Comparison of ENCODE assay signal across 14 cellular contexts in genomic region chr2:22626621-22627020, GRCh38.
A peak's percentile ranks its signal among the peaks of the same experiment; 100 is the strongest.
DNase-seq lines count a peak whose midpoint lies in the region; ATAC-seq and TF ChIP-seq lines count a peak whose summit lies in the region.
"Had no signal": no experiment of that assay in that cellular context is flagged by ENCODE, and none has a peak within 500 bp of the region (broad histone marks: within the 10 kb centered on the region; RNA-seq: fewer than 3 reads in every experiment).

No MANE protein-coding gene starts in this region.

- TF ChIP-seq CTCF in C4-2B (conservative IDR thresholded peaks at IDR 0.05), result peak; percentile 33
- peak; percentile 49 for TF ChIP-seq CTCF in GM12873 (IDR thresholded peaks at IDR 0.05; ENCODE audit: insufficient read depth, low read depth, low read length, missing control alignments)
- TF ChIP-seq CTCF in PC-3 (conservative IDR thresholded peaks at IDR 0.05; ENCODE audit: low read depth, low read length), result peak; percentile 15; the same call in 1 of the 2 replicates

- no peak for DNase-seq in PC-3
- peak; percentile 59 for DNase-seq in islet precursor cell
- no peak for DNase-seq in activated T-cell treated with anti-CD3 and anti-CD28 coated beads for 4 hours
- no peak for DNase-seq in MG63
- DNase-seq in sciatic nerve (ENCODE audit: low spot score), result no peak
- DNase-seq: DMS79; effector memory CD8-positive, alpha-beta T cell; NCI-H2171; ovary had no signal

- H3K4me3 ChIP-seq in PC-3 (ENCODE audit: low read length) (no peak overlapping the region), MG63 (no peak overlapping the region)
- H3K4me3 ChIP-seq: breast epithelium, mucosa of descending colon, ovary had no signal

- H3K27me3 ChIP-seq in PC-3 (ENCODE audit: low read length), result no peaks in the 10 kb centered on the region
- no peaks in the 10 kb centered on the region for H3K27me3 ChIP-seq in MG63
- H3K27me3 ChIP-seq: breast epithelium, ovary had no signal

- POLR2A ChIA-PET in PC-3 (lab: Charles Lee; ENCODE audit: unreplicated experiment), result no interaction called here

- H3K9me3 ChIP-seq in PC-3 (ENCODE audit: low read length) (0 out of 2 replicates have a peak, but pooled peaks cover 4% of the 10 kb centered on the region), MG63 (no peaks in the 10 kb centered on the region)
- H3K9me3 ChIP-seq: breast epithelium, mucosa of descending colon, ovary had no signal

- intact Hi-C loops in PC-3 (cut with micrococcal nuclease), result no loop called here
- intact Hi-C loops in sciatic nerve (cut with DNase I), result no loop called here

- no TSS peak for BruUV-seq in PC-3 (replicated peaks; lab: Mats Ljungman, UMichigan)

- no peak overlapping the region for H3K4me2 ChIP-seq in PC-3 (ENCODE audit: low read length)

- ATAC-seq in PC-3, result no peak
- ATAC-seq in GM21390 (IDR thresholded peaks at IDR 0.05; ENCODE audit: unreplicated experiment), result no peak
- no peak for ATAC-seq in sciatic nerve
- ATAC-seq: effector memory CD8-positive, alpha-beta T cell; mucosa of descending colon had no signal

- CTCF ChIA-PET in PC-3 (lab: Charles Lee), result no interaction called here

- no peaks in the 10 kb centered on the region for H3K36me3 ChIP-seq in PC-3 (ENCODE audit: low read depth, low read length)
- no peaks in the 10 kb centered on the region for H3K36me3 ChIP-seq in MG63
- H3K36me3 ChIP-seq: breast epithelium, ovary had no signal

- H3K27ac ChIP-seq in C4-2B, result no peak overlapping the region
- no peak overlapping the region for H3K27ac ChIP-seq in PC-3 (ENCODE audit: low read length)
- H3K27ac ChIP-seq: breast epithelium, ovary had no signal

- no peaks in the 10 kb centered on the region for H3K4me1 ChIP-seq in PC-3 (ENCODE audit: insufficient read depth, low read length)
- H3K4me1 ChIP-seq: breast epithelium had no signal

- no peak overlapping the region for H3K9ac ChIP-seq in PC-3 (ENCODE audit: low read length)

- no peaks in the 10 kb centered on the region for H3F3A ChIP-seq in PC-3 (ENCODE audit: low read length, unreplicated experiment)

- no peaks in the 10 kb centered on the region for H4K20me1 ChIP-seq in PC-3 (ENCODE audit: low read length)

- no peaks in the 10 kb centered on the region for H3K79me2 ChIP-seq in PC-3 (ENCODE audit: low read length)

- H3K9me2 ChIP-seq in PC-3 (replicated peaks; ENCODE audit: low read length), result no peaks in the 10 kb centered on the region

- H2AFZ ChIP-seq in PC-3 (ENCODE audit: low read length), result no peak overlapping the region
